In the genomic region with DNA sequence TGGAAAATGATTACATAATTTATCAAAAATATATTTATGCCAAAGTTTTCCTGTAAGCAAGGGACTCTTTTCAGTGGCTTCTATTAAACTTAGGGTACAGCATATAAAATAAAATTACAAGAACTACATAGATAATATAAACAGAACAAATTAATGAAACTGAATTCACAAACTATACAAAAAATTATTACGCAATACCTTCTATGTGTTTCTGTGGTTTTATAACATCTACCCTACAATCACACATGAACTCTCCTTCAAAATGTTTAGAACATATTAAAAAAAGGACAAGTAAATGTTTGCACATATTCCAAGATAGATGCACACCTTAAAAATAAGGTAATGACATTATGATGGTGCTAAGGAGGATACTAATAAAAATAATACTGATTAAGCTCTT, we compare ENCODE assay signal across 18 cellular contexts.
DNase-seq lines count a peak whose midpoint lies in the region; ATAC-seq, FAIRE-seq and TF ChIP-seq lines count a peak whose summit lies in the region.
"Had no signal": no experiment of that assay in that cellular context is flagged by ENCODE, and none has a peak within 500 bp of the region (broad histone marks: within the 10 kb centered on the region; RNA-seq: fewer than 3 reads in every experiment).

No MANE protein-coding gene starts in this region.

- H2BK20ac ChIP-seq in H1 (ENCODE audit: low read length) = no peak overlapping the region

- H3K23me2 ChIP-seq in H1 (ENCODE audit: low read depth, low read length) = no peaks in the 10 kb centered on the region

- H3K18ac ChIP-seq in H1 (ENCODE audit: extremely low read depth, low read length) = no peak overlapping the region

- H3K27ac ChIP-seq in H1 (ENCODE audit: low read depth, low read length) = no peak overlapping the region
- H3K27ac ChIP-seq: BLaER1 had no signal

- H3K14ac ChIP-seq in H1 (ENCODE audit: insufficient read length) = no peak overlapping the region

- H2BK15ac ChIP-seq in H1 (ENCODE audit: low read length) = no peak overlapping the region

- H2BK120ac ChIP-seq in H1 (replicated peaks; ENCODE audit: low read depth, low read length) = no peak overlapping the region

- no peak overlapping the region for H2AK5ac ChIP-seq in H1 (ENCODE audit: low read depth, low read length)

- H3K4ac ChIP-seq in H1 (replicated peaks; ENCODE audit: insufficient read length, low read depth, low read length) = no peak overlapping the region

- FAIRE-seq in H1 (lab: Jason Lieb, UNC) = no peak
- FAIRE-seq: GM12892, GM18507 had no signal

- H4K91ac ChIP-seq in H1 (replicated peaks; ENCODE audit: insufficient read length, low read length) = no peak overlapping the region

- H3K23ac ChIP-seq in H1 (ENCODE audit: insufficient read length) = no peak overlapping the region

- no peak overlapping the region for H3K4me3 ChIP-seq in H1 (ENCODE audit: extremely low read depth in 1 of 4, insufficient read depth in 2 of 4, low read depth in 3 of 4, low read length in 4 of 4)
- H3K4me3 ChIP-seq: BLaER1, GM23338 had no signal

- no peak overlapping the region for H2BK5ac ChIP-seq in H1 (ENCODE audit: low read depth, low read length)

- no peaks in the 10 kb centered on the region for H3K9me3 ChIP-seq in H1 (ENCODE audit: insufficient read depth in 2 of 2, low read depth in 1 of 2, low read length in 1 of 2)
- H3K9me3 ChIP-seq: BLaER1 had no signal

- no peak for TF ChIP-seq RAD21 in H1 (IDR thresholded peaks at IDR 0.05 in 1 of 2, conservative IDR thresholded peaks at IDR 0.05 in 1 of 2; ENCODE audit: low read depth in 2 of 2, low read length in 2 of 2)

- no peaks in the 10 kb centered on the region for H3K79me2 ChIP-seq in H1 (ENCODE audit: control insufficient read depth in 1 of 2, insufficient read depth in 2 of 2, low read length in 2 of 2)

- no peak overlapping the region for H4K5ac ChIP-seq in H1 (ENCODE audit: insufficient read length, low read depth, low read length)

- no peak overlapping the region for H2AFZ ChIP-seq in H1 (ENCODE audit: low read length)
- H2AFZ ChIP-seq: GM23338 had no signal

- no peak overlapping the region for H3K9ac ChIP-seq in H1 (replicated peaks in 1 of 4; ENCODE audit: extremely low read depth in 1 of 4, low read depth in 3 of 4, low read length in 3 of 4)
- H3K9ac ChIP-seq: BLaER1 had no signal

- H3K4me2 ChIP-seq in H1 (ENCODE audit: insufficient read depth in 1 of 2, low read depth in 2 of 2, low read length in 2 of 2) = no peak overlapping the region
- H3K4me2 ChIP-seq: BLaER1, GM23338 had no signal

- H2BK12ac ChIP-seq in H1 (ENCODE audit: low read depth, low read length) = no peak overlapping the region

- H3K36me3 ChIP-seq in H1 (ENCODE audit: control insufficient read depth in 2 of 4, insufficient read depth in 4 of 4, low read length in 3 of 4) = no peaks in the 10 kb centered on the region
- H3K36me3 ChIP-seq: BLaER1 had no signal

- TF ChIP-seq EP300 in H1 (IDR thresholded peaks at IDR 0.05; ENCODE audit: borderline replicate concordance in 1 of 2, low read depth in 2 of 2, low read length in 2 of 2) = no peak

- DNase-seq in NOMO-1 treated with dmso at 0.1 percent for 144 hours (lab: John Stamatoyannopoulos, UW; ENCODE audit: unreplicated experiment) (peak; percentile 15), NOMO-1 treated with DMSO at 0.1 percent for 48 hours (lab: John Stamatoyannopoulos, UW; ENCODE audit: unreplicated experiment) (no peak), H1 (ENCODE audit: low read depth in 1 of 2, low spot score in 2 of 2) (no peak), left lobe of liver (ENCODE audit: low spot score) (no peak), AG08396 (ENCODE audit: low spot score) (no peak), kidney tubule cell (ENCODE audit: low spot score) (no peak)
- DNase-seq: CD4-positive, alpha-beta memory T cell; DMS153; DMS79; GDM1; H7; HFFc6 had no signal

- peak; percentile 12 for ATAC-seq in left lobe of liver
- ATAC-seq in GM21390 (IDR thresholded peaks at IDR 0.05; ENCODE audit: unreplicated experiment) = no peak
- ATAC-seq: GM23338, HCT116 had no signal

- H3K27me3 ChIP-seq in H1 (replicated peaks in 1 of 4; ENCODE audit: control insufficient read depth in 3 of 4, extremely low read depth in 1 of 4, insufficient read depth in 3 of 4, low read length in 3 of 4) = no peaks in the 10 kb centered on the region
- H3K27me3 ChIP-seq: BLaER1 had no signal

- H4K8ac ChIP-seq in H1 (ENCODE audit: extremely low read depth, insufficient read depth, low read length) = no peak overlapping the region

- CTCF ChIA-PET in H1 (lab: Charles Lee; ENCODE audit: partially characterized antibody) = no interaction called here

- no peak for TF ChIP-seq CTCF in H1 (IDR thresholded peaks at IDR 0.05; ENCODE audit: control extremely low read depth in 1 of 3, insufficient read depth in 1 of 3, low read depth in 1 of 3, low read length in 3 of 3)

- no peaks in the 10 kb centered on the region for H4K20me1 ChIP-seq in H1 (replicated peaks in 1 of 2; ENCODE audit: control insufficient read depth in 1 of 2, insufficient read depth in 2 of 2, low read length in 2 of 2)
- H4K20me1 ChIP-seq: BLaER1 had no signal

- TF ChIP-seq POLR2A in H1 (IDR thresholded peaks at IDR 0.05; ENCODE audit: control extremely low read depth in 1 of 2, low read depth in 2 of 2, low read length in 2 of 2) = no peak

- H3K4me1 ChIP-seq in H1 (replicated peaks in 1 of 4; ENCODE audit: control insufficient read depth in 3 of 4, insufficient read depth in 4 of 4, low read length in 3 of 4) = no peaks in the 10 kb centered on the region
- H3K4me1 ChIP-seq: BLaER1 had no signal

- H3K79me1 ChIP-seq in H1 (ENCODE audit: low read depth, low read length) = no peaks in the 10 kb centered on the region

- no peak overlapping the region for H3K56ac ChIP-seq in H1 (replicated peaks; ENCODE audit: insufficient read length, low read depth, low read length)

- 88% methylated on average over 1 of the region's 1 CpG; no CpG with 5 or more reads in 1 of the 2 experiments for whole genome bisulfite sequencing in H1 (ENCODE audit: extremely low coverage in 1 of 2, insufficient coverage in 1 of 2, insufficient read length in 1 of 2, insufficient replicate concordance in 2 of 2, low coverage in 1 of 2, low lambda C conversion rate in 2 of 2, missing lambda C conversion rate in 1 of 2), 2 experiments

- POLR2A ChIA-PET in H1 (lab: Charles Lee; ENCODE audit: partially characterized antibody) = no interaction called here

TF ChIP-seq in H1, 55 proteins besides CTCF, POLR2A, EP300 and RAD21:
- TF ChIP-seq POU5F1 (IDR thresholded peaks at IDR 0.05; ENCODE audit: low read depth, low read length) (no peak), CEBPB (IDR thresholded peaks at IDR 0.05; ENCODE audit: low read depth, low read length) (peak; percentile 91; the same call in 1 of the 2 replicates)
